16 cellular contexts compared by ENCODE assay signal in the genomic region with DNA sequence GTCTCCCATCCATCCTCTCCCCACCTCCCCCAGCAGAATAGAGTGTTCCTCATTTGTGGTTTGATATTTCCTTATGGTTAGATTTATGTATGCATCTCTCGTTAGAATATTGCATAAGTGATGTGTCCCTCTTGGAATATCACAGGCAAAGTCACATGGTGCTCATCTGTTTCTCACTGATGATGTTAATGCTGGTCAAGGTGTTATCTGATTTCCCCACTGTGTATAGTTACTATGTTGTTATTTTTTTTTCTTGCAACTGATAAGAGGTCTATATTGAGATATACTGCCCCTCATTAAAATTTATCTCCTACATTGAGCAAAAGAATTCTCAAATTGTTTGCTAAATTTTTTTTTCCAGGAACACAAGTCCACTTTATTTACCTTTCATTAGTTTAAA.
"Had no signal": no experiment of that assay in that cellular context is flagged by ENCODE, and none has a peak within 500 bp of the region (broad histone marks: within the 10 kb centered on the region; RNA-seq: fewer than 3 reads in every experiment).

No MANE protein-coding gene starts in this region.

- DNase-seq: activated CD4-positive, alpha-beta T cell treated with anti-CD3 and anti-CD28 coated beads for 4 hours; activated CD8-positive, alpha-beta memory T cell treated with anti-CD3 and anti-CD28 coated beads for 24 hours; activated naive CD4-positive, alpha-beta T cell treated with anti-CD3 and anti-CD28 coated beads for 36 hours; amniotic stem cell; dermis blood vessel endothelial cell; esophagus squamous epithelium; foreskin fibroblast; glutamatergic neuron; mucosa of descending colon; stimulated activated CD4-positive, alpha-beta T cell treated with anti-CD3 and anti-CD28 coated beads, Interleukin-4, amount 100 ng/mL, for 1 hour; stimulated activated CD8-positive, alpha-beta memory T cell treated with anti-CD3 and anti-CD28 coated beads, Interleukin-4, amount 100 ng/mL, for 48 hours; SW 1271; upper lobe of right lung had no signal

- H3K27me3 Mint-ChIP-seq: stimulated activated naive CD8-positive, alpha-beta T cell treated with anti-CD3 and anti-CD28 coated beads, Interleukin-15, Interleukin-2, amounts not matched to agents 100 ng/mL and 50 ng/mL, for 24 hours had no signal

- H3K27ac Mint-ChIP-seq: activated naive CD4-positive, alpha-beta T cell treated with anti-CD3 and anti-CD28 coated beads for 36 hours; neural progenitor cell; stimulated activated naive CD8-positive, alpha-beta T cell treated with anti-CD3 and anti-CD28 coated beads, Interleukin-15, Interleukin-2, amounts not matched to agents 100 ng/mL and 50 ng/mL, for 24 hours had no signal

- H2AFZ ChIP-seq: neural progenitor cell, parathyroid adenoma had no signal

- H3K79me2 ChIP-seq: parathyroid adenoma had no signal

- H3K4me3 Mint-ChIP-seq: activated naive CD4-positive, alpha-beta T cell treated with anti-CD3 and anti-CD28 coated beads for 36 hours; neural progenitor cell; stimulated activated naive CD8-positive, alpha-beta T cell treated with anti-CD3 and anti-CD28 coated beads, Interleukin-15, Interleukin-2, amounts not matched to agents 100 ng/mL and 50 ng/mL, for 24 hours had no signal

- H3K9ac ChIP-seq: neural progenitor cell, parathyroid adenoma had no signal

- H3K9me3 Mint-ChIP-seq: activated naive CD4-positive, alpha-beta T cell treated with anti-CD3 and anti-CD28 coated beads for 36 hours; neural progenitor cell; stimulated activated naive CD8-positive, alpha-beta T cell treated with anti-CD3 and anti-CD28 coated beads, Interleukin-15, Interleukin-2, amounts not matched to agents 100 ng/mL and 50 ng/mL, for 24 hours had no signal

- H3K27me3 ChIP-seq: esophagus squamous epithelium, neural progenitor cell, upper lobe of right lung had no signal

- H3K4me2 ChIP-seq: neural progenitor cell had no signal

- H3K4me1 ChIP-seq: esophagus squamous epithelium, parathyroid adenoma, upper lobe of right lung had no signal

- ATAC-seq: mucosa of descending colon, upper lobe of right lung had no signal

- H3K4me3 ChIP-seq: esophagus squamous epithelium, mucosa of descending colon, neural progenitor cell, upper lobe of right lung had no signal

- H3K27ac ChIP-seq: esophagus squamous epithelium, neural progenitor cell, parathyroid adenoma, upper lobe of right lung had no signal

- H3K9me3 ChIP-seq: esophagus squamous epithelium, mucosa of descending colon, upper lobe of right lung had no signal

- H3K36me3 ChIP-seq: neural progenitor cell had no signal
